7 cellular contexts compared by ENCODE assay signal in genomic region chr19:48871471-48872181, GRCh38. TPM values are rescaled to one million over a fixed set of nuclear protein-coding genes. Genes with fewer than 3 reads are reported as not detected.
DNase-seq lines count a peak whose midpoint lies in the region; ATAC-seq and TF ChIP-seq lines count a peak whose summit lies in the region.
"Not testable (repeated sequence)": the region's sequence is repeated elsewhere in the genome, so short reads cannot be mapped to it uniquely, and the experiment has no call there.
"Had no signal": no experiment of that assay in that cellular context is flagged by ENCODE, and none has a peak within 500 bp of the region (broad histone marks: within the 10 kb centered on the region; RNA-seq: fewer than 3 reads in every experiment).

No MANE protein-coding gene starts in this region.

- not testable (repeated sequence) for H3K27me3 Mint-ChIP-seq in nephron progenitor cell (ENCODE audit: low read depth, poor library complexity)

- TF ChIP-seq CTCF in DOHH2 (IDR thresholded peaks at IDR 0.05; ENCODE audit: low read depth, low read length, poor library complexity, severe bottlenecking); SU-DHL-6 (IDR thresholded peaks at IDR 0.05; ENCODE audit: insufficient read depth, low read length, poor library complexity, severe bottlenecking); astrocyte of the cerebellum (IDR thresholded peaks at IDR 0.05; ENCODE audit: low read depth, low read length, missing control alignments); gastroesophageal sphincter (IDR thresholded peaks at IDR 0.05); nephron progenitor cell (IDR thresholded peaks at IDR 0.05): not testable (repeated sequence)

- not testable (repeated sequence) for ATAC-seq in gastroesophageal sphincter

- TF ChIP-seq EP300 in gastroesophageal sphincter (IDR thresholded peaks at IDR 0.05): not testable (repeated sequence)

- H3K79me2 ChIP-seq in DOHH2 (ENCODE audit: control insufficient read depth, low read length) (peaks cover 32% of the 10 kb centered on the region), SU-DHL-6 (ENCODE audit: insufficient read depth, low read length) (peaks cover 25% of the 10 kb centered on the region)

- H3K9ac ChIP-seq in SU-DHL-6 (ENCODE audit: low read length): not testable (repeated sequence)
- H3K9ac ChIP-seq in subcutaneous abdominal adipose tissue (ENCODE audit: low read length in 5 of 5): peak overlapping the region in 1 of 5 donors; percentile 99

- in situ Hi-C loops in astrocyte of the cerebellum (cut with HindIII; ENCODE audit: low sequenced_read_pairs): not testable (repeated sequence)

- peaks cover 73% of the 10 kb centered on the region for H3K4me1 Mint-ChIP-seq in nephron progenitor cell

- H3K4me1 ChIP-seq in DOHH2 (ENCODE audit: control insufficient read depth, low read length): peaks cover 50% of the 10 kb centered on the region
- H3K4me1 ChIP-seq in gastroesophageal sphincter: peaks cover 0 to 72% (median 25%) of the 10 kb centered on the region in 3 donors
- H3K4me1 ChIP-seq in subcutaneous abdominal adipose tissue (ENCODE audit: control insufficient read depth in 5 of 5, insufficient read depth in 5 of 5, low read length in 5 of 5): peaks cover 7 to 60% (median 43%) of the 10 kb centered on the region in 5 donors

- DNase-seq in astrocyte of the cerebellum (ENCODE audit: low read depth); nephron progenitor cell: not testable (repeated sequence)

- not testable (repeated sequence) for H3K9me2 ChIP-seq in DOHH2 (replicated peaks; ENCODE audit: control insufficient read depth, low read length); SU-DHL-6 (replicated peaks; ENCODE audit: insufficient read depth, low read length)

- H3F3A ChIP-seq in DOHH2 (ENCODE audit: control insufficient read depth, insufficient read depth): peaks cover 34% of the 10 kb centered on the region
- peaks cover 36% of the 10 kb centered on the region for H3F3A ChIP-seq in SU-DHL-6 (ENCODE audit: insufficient read depth)

- not testable (repeated sequence) for H2AFZ ChIP-seq in SU-DHL-6 (ENCODE audit: low read depth, low read length, severe bottlenecking)

- not testable (repeated sequence) for H3K27ac ChIP-seq in DOHH2 (ENCODE audit: low read depth, low read length); SU-DHL-6 (ENCODE audit: low read depth, low read length)
- H3K27ac ChIP-seq in gastroesophageal sphincter: peak overlapping the region in 3 of 4 donors; percentile 95 to 100 (median 99)
- H3K27ac ChIP-seq in subcutaneous abdominal adipose tissue (ENCODE audit: low read depth, low read length): peak overlapping the region; percentile 100

- H3K27me3 ChIP-seq in DOHH2 (ENCODE audit: control insufficient read depth, low read length); SU-DHL-6 (ENCODE audit: low read length); gastroesophageal sphincter: not testable (repeated sequence)
- peaks cover 0 to 13% (median 7%) of the 10 kb centered on the region in 5 donors for H3K27me3 ChIP-seq in subcutaneous abdominal adipose tissue (ENCODE audit: control insufficient read depth in 5 of 5, insufficient read depth in 4 of 5, low read length in 5 of 5)

- peak overlapping the region; percentile 100 for H3K27ac Mint-ChIP-seq in nephron progenitor cell

- 81 to 90% methylated on average over 2 to 29 of the region's 31 CpGs for WGBS in gastroesophageal sphincter (ENCODE audit: low coverage in 1 of 2), 2 donors

- H3K4me2 ChIP-seq in DOHH2 (ENCODE audit: low read length): peak overlapping the region; percentile 92
- H3K4me2 ChIP-seq in SU-DHL-6 (ENCODE audit: low read depth, low read length, poor library complexity, severe bottlenecking): peak overlapping the region; percentile 90

- H4K20me1 ChIP-seq in DOHH2 (ENCODE audit: control insufficient read depth, insufficient read depth, low read depth, low read length): peaks cover 16% of the 10 kb centered on the region; the same call in 1 of the 2 replicates
- H4K20me1 ChIP-seq in SU-DHL-6 (ENCODE audit: low read depth, low read length): not testable (repeated sequence)

- peaks cover 31% of the 10 kb centered on the region for H3K36me3 Mint-ChIP-seq in nephron progenitor cell (ENCODE audit: low read depth)

- H3K4me3 ChIP-seq in DOHH2 (ENCODE audit: low read length): peak overlapping the region; percentile 100; the same call in 1 of the 2 replicates
- not testable (repeated sequence) for H3K4me3 ChIP-seq in SU-DHL-6 (ENCODE audit: insufficient read depth, low read length, poor library complexity, severe bottlenecking)
- peak overlapping the region; percentile 93 for H3K4me3 ChIP-seq in astrocyte of the cerebellum (ENCODE audit: low read depth, low read length)
- peak overlapping the region in 1 of 2 donors; percentile 99 for H3K4me3 ChIP-seq in gastroesophageal sphincter
- peak overlapping the region in 4 of 5 donors; percentile 89 to 99 (median 92) for H3K4me3 ChIP-seq in subcutaneous abdominal adipose tissue (ENCODE audit: low read depth in 1 of 5, low read length in 5 of 5)

- not testable (repeated sequence) for H3K9me3 ChIP-seq in DOHH2 (ENCODE audit: control insufficient read depth, insufficient read depth, low read length); SU-DHL-6 (ENCODE audit: insufficient read depth, low read length); gastroesophageal sphincter; subcutaneous abdominal adipose tissue (ENCODE audit: control insufficient read depth in 5 of 5, low read length in 5 of 5)

- TF ChIP-seq POLR2A in gastroesophageal sphincter (IDR thresholded peaks at IDR 0.05): not testable (repeated sequence)

- H3K4me3 Mint-ChIP-seq in nephron progenitor cell: peak overlapping the region; percentile 99

- H3K36me3 ChIP-seq in DOHH2 (ENCODE audit: control insufficient read depth, low read length): peaks cover 40% of the 10 kb centered on the region
- not testable (repeated sequence) for H3K36me3 ChIP-seq in SU-DHL-6 (ENCODE audit: low read length)
- H3K36me3 ChIP-seq in gastroesophageal sphincter: peaks cover 0 to 36% of the 10 kb centered on the region in 2 donors
- peaks cover 0 to 35% (median 30%) of the 10 kb centered on the region in 5 donors for H3K36me3 ChIP-seq in subcutaneous abdominal adipose tissue (ENCODE audit: control insufficient read depth in 5 of 5, insufficient read depth in 5 of 5, low read length in 5 of 5)

- H3K9me3 Mint-ChIP-seq in nephron progenitor cell: not testable (repeated sequence)

RNA-seq across cellular contexts. Expression of gene PPP1R15A, which starts 0.6 kb away (rescaled TPM):
- 10 to 100 TPM; 53.9 to 70.0 (median 60.9) TPM for total RNA-seq in gastroesophageal sphincter

RNA-seq across cellular contexts. Expression of gene PLEKHA4, which starts 3.2 kb away (rescaled TPM):
- total RNA-seq in gastroesophageal sphincter: 10 to 100 TPM; 11.4 to 29.2 (median 18.1) TPM

RNA-seq across cellular contexts. Expression of gene TULP2, which starts 26.9 kb away (rescaled TPM):
- 1 to 10 TPM in 1 of 4 donors, not detected in 3; 2.0 TPM for total RNA-seq in gastroesophageal sphincter
- total RNA-seq: lower leg skin had no signal

RNA-seq across cellular contexts. Expression of gene NUCB1, which starts 28.5 kb away (rescaled TPM):
- 100 to 1,000 TPM; 188 to 326 (median 279) TPM for total RNA-seq in gastroesophageal sphincter

RNA-seq across cellular contexts. Expression of gene HSD17B14, which starts 35.3 kb away (rescaled TPM):
- total RNA-seq in gastroesophageal sphincter: 10 to 100 TPM in 2 of 4 donors, 1 to 10 TPM in 2; 5.3 to 12.5 (median 8.2) TPM
